ENCODE assay signal across 13 cellular contexts in genomic region chr11:76701701-76702100, GRCh38. TPM values are rescaled to one million over a fixed set of nuclear protein-coding genes. Genes with fewer than 3 reads are reported as not detected.
DNase-seq lines count a peak whose midpoint lies in the region; ATAC-seq and TF ChIP-seq lines count a peak whose summit lies in the region.
"Had no signal": no experiment of that assay in that cellular context is flagged by ENCODE, and none has a peak within 500 bp of the region (broad histone marks: within the 10 kb centered on the region; RNA-seq: fewer than 3 reads in every experiment).

No MANE protein-coding gene starts in this region.

- POLR2A ChIA-PET in SK-N-SH (lab: Yijun Ruan, JAX) = no interaction called here

- no peak overlapping the region for H3K9ac ChIP-seq in SK-N-SH

- peak overlapping the region; percentile 29; the same call in 1 of the 2 replicates for H2AFZ ChIP-seq in SK-N-SH (ENCODE audit: low read depth)

- no peak for TF ChIP-seq RAD21 in SK-N-SH (IDR thresholded peaks at IDR 0.05; ENCODE audit: low read length)

- TF ChIP-seq CTCF in SK-N-SH (IDR thresholded peaks at IDR 0.05) (no peak), psoas muscle (IDR thresholded peaks at IDR 0.05) (no peak)

- H3K4me3 ChIP-seq in SK-N-SH (ENCODE audit: low read depth in 2 of 2, low read length in 1 of 2) = no peak overlapping the region
- H3K4me3 ChIP-seq in psoas muscle = no peak overlapping the region
- H3K4me3 ChIP-seq: sigmoid colon had no signal

- no peak overlapping the region for H3K4me2 ChIP-seq in SK-N-SH

- no peaks in the 10 kb centered on the region for H4K20me1 ChIP-seq in SK-N-SH (ENCODE audit: insufficient read depth)

- no peaks in the 10 kb centered on the region for H3K9me3 ChIP-seq in SK-N-SH
- H3K9me3 ChIP-seq in psoas muscle = no peaks in the 10 kb centered on the region
- H3K9me3 ChIP-seq: sigmoid colon had no signal

- no peaks in the 10 kb centered on the region for H3K9me2 ChIP-seq in SK-N-SH

- CTCF ChIA-PET in SK-N-SH (lab: Yijun Ruan, JAX) = interaction anchor here (4.0 kb wide), 1 partner anchor 20 kb away, joined by 25 read pairs; no protein-coding TSS in a partner anchor

- H3K79me2 ChIP-seq in SK-N-SH (ENCODE audit: insufficient read depth) = no peaks in the 10 kb centered on the region

- peaks cover 10 to 17% of the 10 kb centered on the region in 2 experiments; a peak in 3 of 4 replicates for H3K4me1 ChIP-seq in SK-N-SH (ENCODE audit: control insufficient read depth in 1 of 2, insufficient read depth in 2 of 2, low read depth in 1 of 2, low read length in 1 of 2)
- no peaks in the 10 kb centered on the region for H3K4me1 ChIP-seq in psoas muscle
- H3K4me1 ChIP-seq: sigmoid colon had no signal

- H3K36me3 ChIP-seq in SK-N-SH (replicated peaks in 1 of 2; ENCODE audit: control insufficient read depth in 1 of 2, insufficient read depth in 2 of 2, low read length in 1 of 2) (no peaks in the 10 kb centered on the region), psoas muscle (ENCODE audit: insufficient read depth in 1 of 2, low read depth in 1 of 2) (no peaks in the 10 kb centered on the region)
- H3K36me3 ChIP-seq: sigmoid colon had no signal

- DNase-seq in ELR (ENCODE audit: low read depth) = peak; percentile 81
- no peak for DNase-seq in SK-N-SH
- peak; percentile 63 for DNase-seq in fibroblast of gingiva (ENCODE audit: low read depth)
- peak in 1 of 2 donors; percentile 42 for DNase-seq in psoas muscle
- DNase-seq in activated CD4-positive, alpha-beta T cell treated with anti-CD3 and anti-CD28 coated beads, Interleukin-2, amount 50 U/mL, for 4 hours = no peak
- DNase-seq in hippocampal formation (lab: John Stamatoyannopoulos, UW) = no peak
- no peak for DNase-seq in NAMALWA (ENCODE audit: low spot score)
- DNase-seq: activated CD8-positive, alpha-beta memory T cell treated with anti-CD3 and anti-CD28 coated beads, Interleukin-2, amount 50 U/mL, for 48 hours; sigmoid colon had no signal

- H3K27me3 ChIP-seq in SK-N-SH (ENCODE audit: insufficient read depth) (no peaks in the 10 kb centered on the region), psoas muscle (ENCODE audit: insufficient read depth in 3 of 3, low read length in 2 of 3) (peaks cover 0 to 2% (median 0%) of the 10 kb centered on the region in 3 donors)
- H3K27me3 ChIP-seq: sigmoid colon had no signal

- peak in 3 of 4 donors; percentile 27 to 56 (median 39) for ATAC-seq in psoas muscle
- no peak for ATAC-seq in HG02885 (IDR thresholded peaks at IDR 0.05; ENCODE audit: poor library complexity, unreplicated experiment)
- ATAC-seq: left lobe of liver; natural killer cell treated with Interleukin-12 subunit alpha and Interleukin-12 subunit beta and Interleukin-15 and Interleukin-18, amount 100 ng/mL, for 72 hours had no signal

- intact Hi-C loops in psoas muscle (cut with DNase I) = no loop called here

- 47% methylated on average over 4 of the region's 5 CpGs for WGBS in SK-N-SH (ENCODE audit: low lambda C conversion rate)
- 46 to 71% (median 56%) methylated on average over 5 of the region's 5 CpGs for WGBS in psoas muscle, 3 donors

- TF ChIP-seq EP300 in SK-N-SH (IDR thresholded peaks at IDR 0.05; ENCODE audit: borderline replicate concordance in 1 of 2, low read depth in 1 of 2, low read length in 1 of 2) = no peak

- H3F3A ChIP-seq in SK-N-SH (replicated peaks; ENCODE audit: insufficient read depth) = peaks cover 11% of the 10 kb centered on the region

- H3K27ac ChIP-seq in SK-N-SH (ENCODE audit: low read depth in 2 of 2, low read length in 1 of 2) = no peak overlapping the region
- H3K27ac ChIP-seq in psoas muscle = no peak overlapping the region
- H3K27ac ChIP-seq: HL-60, sigmoid colon had no signal

TF ChIP-seq in SK-N-SH, 30 proteins besides CTCF, POLR2A, EP300 and RAD21:
- TF ChIP-seq REST (IDR thresholded peaks at IDR 0.05; ENCODE audit: low read depth, low read length) (peak; percentile 63; the same call in 1 of the 2 replicates), YY1 (IDR thresholded peaks at IDR 0.05; ENCODE audit: low read depth) (no peak), FOSL2 (IDR thresholded peaks at IDR 0.05; ENCODE audit: borderline replicate concordance, low read depth) (peak; percentile 49; the same call in 1 of the 2 replicates), SIN3A (IDR thresholded peaks at IDR 0.05; ENCODE audit: borderline replicate concordance, low read depth, low read length) (no peak)

RNA-seq across cellular contexts. Expression of gene LRRC32, which starts 31.2 kb away (rescaled TPM):
- 0.19 and 0.43 TPM in 2 replicates for polyA plus RNA-seq in SK-N-SH (2012; rRNA removed)
- 0.28 and 0.30 TPM in 2 replicates for polyA plus RNA-seq in SK-N-SH (2012; cell fraction: cytosol; rRNA removed)
- 0.42 and 0.57 TPM in 2 replicates for polyA plus RNA-seq in SK-N-SH (2012; cell fraction: nucleus; rRNA removed)
- total RNA-seq in psoas muscle = 10 to 100 TPM; 14.7 to 32.9 (median 21.4) TPM
- 10 to 100 TPM; 16.2 to 27.9 (median 16.7) TPM for polyA plus RNA-seq in psoas muscle

Comparison
In these comparisons a context has a peak if more than half of its experiments do, and no peak if none do; other contexts are left out.
1. DNase-seq: peak in ELR (single experiment) and fibroblast of gingiva (single experiment); none in SK-N-SH (single experiment), activated CD4-positive, alpha-beta T cell treated with anti-CD3 and anti-CD28 coated beads, Interleukin-2, amount 50 U/mL, for 4 hours (0 of 2), hippocampal formation (0 of 2) and NAMALWA (single experiment).
2. RNA of gene LRRC32, which starts 31.2 kb away (polyA plus RNA-seq): 16.2 to 27.9 TPM in psoas muscle; 0.19 to 0.57 TPM in SK-N-SH; every median in the first group is over 10 times any median in the second.